Comparison of ENCODE assay signal across 9 cellular contexts in genomic region chr19:40713939-40714338, GRCh38. TPM values are rescaled to one million over a fixed set of nuclear protein-coding genes. Genes with fewer than 3 reads are reported as not detected.
DNase-seq lines count a peak whose midpoint lies in the region; ATAC-seq and TF ChIP-seq lines count a peak whose summit lies in the region.
"Had no signal": no experiment of that assay in that cellular context is flagged by ENCODE, and none has a peak within 500 bp of the region (broad histone marks: within the 10 kb centered on the region; RNA-seq: fewer than 3 reads in every experiment).

No MANE protein-coding gene starts in this region.

- DNase-seq in cardiac muscle cell (ENCODE audit: low read depth in 1 of 2, low spot score in 1 of 2) (no peak), cardiac septum (ENCODE audit: low spot score) (no peak), chondrocyte (ENCODE audit: low spot score) (no peak), naive B cell (no peak), ureter (ENCODE audit: low spot score) (peak; percentile 53), globus pallidus (ENCODE audit: low spot score) (no peak), ACHN (no peak)

- H3K27ac ChIP-seq in cardiac muscle cell = peak overlapping the region; percentile 95

- intact Hi-C loops in cardiac septum (cut with DNase I) = loop anchor here (2.0 to 10.0 kb wide), 3 partner anchors 37 to 1299 kb away; partner anchors contain the start of genes ACTMAP, PLEKHG2, SERTAD3 and SNRPA

- peaks cover 12% of the 10 kb centered on the region for H3K36me3 Mint-ChIP-seq in chondrocyte (ENCODE audit: low read depth)
- peaks cover 6 to 17% of the 10 kb centered on the region in 2 donors for H3K36me3 Mint-ChIP-seq in naive B cell

- TF ChIP-seq CTCF in cardiac muscle cell (IDR thresholded peaks at IDR 0.05; ENCODE audit: low read depth, low read length) = no peak
- TF ChIP-seq CTCF in chondrocyte (IDR thresholded peaks at IDR 0.05) = no peak

- H3K4me1 ChIP-seq in cardiac muscle cell (ENCODE audit: low read depth) = peaks cover 11% of the 10 kb centered on the region

- H3K4me3 Mint-ChIP-seq in chondrocyte (ENCODE audit: unreplicated experiment) = peak overlapping the region; percentile 91
- peak overlapping the region; percentile 77 to 97 (median 88) for H3K4me3 Mint-ChIP-seq in naive B cell

- H3K27me3 ChIP-seq in cardiac muscle cell = no peaks in the 10 kb centered on the region
- H3K27me3 ChIP-seq: pancreas had no signal

- no peaks in the 10 kb centered on the region for H3K9me3 ChIP-seq in cardiac muscle cell (ENCODE audit: low read depth)
- H3K9me3 ChIP-seq: pancreas had no signal

- H3K27ac Mint-ChIP-seq in chondrocyte (ENCODE audit: unreplicated experiment) = peak overlapping the region; percentile 81
- peak overlapping the region; percentile 32 to 99 (median 96) for H3K27ac Mint-ChIP-seq in naive B cell

- ATAC-seq in naive B cell (ENCODE audit: low read depth in 2 of 2) = no peak
- no peak for ATAC-seq in HG03571 (IDR thresholded peaks at IDR 0.05; ENCODE audit: unreplicated experiment)

- H3K27me3 Mint-ChIP-seq in chondrocyte (ENCODE audit: low read depth) (no peaks in the 10 kb centered on the region), naive B cell (no peaks in the 10 kb centered on the region)

- peaks cover 8% of the 10 kb centered on the region for H3K36me3 ChIP-seq in cardiac muscle cell

- peaks cover 29% of the 10 kb centered on the region for H3K4me1 Mint-ChIP-seq in chondrocyte (ENCODE audit: low read depth)
- H3K4me1 Mint-ChIP-seq in naive B cell = peaks cover 45 to 58% (median 46%) of the 10 kb centered on the region in 3 donors

- in situ Hi-C loops in ACHN (cut with HindIII; ENCODE audit: low pct_ligation_motif_present, low pct_unique_long_range_greater_than_20kb, low sequenced_read_pairs) = no loop called here

- H3K9me3 Mint-ChIP-seq in chondrocyte (ENCODE audit: low read depth) (no peaks in the 10 kb centered on the region), naive B cell (no peaks in the 10 kb centered on the region)

- peak overlapping the region; percentile 66 for H3K4me3 ChIP-seq in cardiac muscle cell

RNA-seq across cellular contexts. Expression of gene COQ8B, which starts 2.7 kb away (rescaled TPM):
- total RNA-seq in cardiac muscle cell (82.5 and 90.1 TPM in 2 replicates), cardiac septum (18.1 TPM), chondrocyte (26.8 to 36.8 TPM (median 29.7 TPM) in 3 replicates), ureter (35.0 TPM)
- polyA plus RNA-seq in cardiac muscle cell (62.6 and 90.6 TPM in 2 replicates), naive B cell (ENCODE audit: low read depth in 6 of 6) (10 to 100 TPM; 13.8 to 26.5 (median 22.2) TPM)

RNA-seq across cellular contexts. Expression of gene ITPKC, which starts 3.0 kb away (rescaled TPM):
- 19.1 and 19.4 TPM in 2 replicates for total RNA-seq in cardiac muscle cell
- 12.5 and 15.4 TPM in 2 replicates for polyA plus RNA-seq in cardiac muscle cell
- 10.0 TPM for total RNA-seq in cardiac septum
- total RNA-seq in chondrocyte = 12.2 to 16.5 TPM (median 16.4 TPM) in 3 replicates
- polyA plus RNA-seq in naive B cell (ENCODE audit: low read depth in 6 of 6) = 10 to 100 TPM in 1 of 6 donors, 1 to 10 TPM in 4, not detected in 1; 4.5 to 13.6 (median 6.0) TPM
- total RNA-seq in ureter = 35.0 TPM

RNA-seq across cellular contexts. Expression of gene NUMBL, which starts 23.5 kb away (rescaled TPM):
- 17.1 and 21.7 TPM in 2 replicates for total RNA-seq in cardiac muscle cell
- 12.6 and 13.8 TPM in 2 replicates for polyA plus RNA-seq in cardiac muscle cell
- total RNA-seq in cardiac septum = 20.7 TPM
- 104 to 121 TPM (median 117 TPM) in 3 replicates for total RNA-seq in chondrocyte
- 1 to 10 TPM in 3 of 6 donors, under 1 TPM in 2, not detected in 1; 0.27 to 2.6 (median 1.5) TPM for polyA plus RNA-seq in naive B cell (ENCODE audit: low read depth in 6 of 6)
- total RNA-seq in ureter = 30.3 TPM

RNA-seq across cellular contexts. Expression of gene ACTMAP, which starts 36.3 kb away (rescaled TPM):
- 7.6 and 9.6 TPM in 2 replicates for total RNA-seq in cardiac muscle cell
- polyA plus RNA-seq in cardiac muscle cell = 30.4 and 40.0 TPM in 2 replicates
- 9.2 TPM for total RNA-seq in cardiac septum
- total RNA-seq in chondrocyte = 7.4 to 11.3 TPM (median 10.4 TPM) in 3 replicates
- 1 to 10 TPM; 1.9 to 5.6 (median 4.7) TPM for polyA plus RNA-seq in naive B cell (ENCODE audit: low read depth in 6 of 6)
- total RNA-seq in ureter = 11.3 TPM

RNA-seq across cellular contexts. Expression of gene SNRPA, which starts 37.1 kb away (rescaled TPM):
- total RNA-seq in cardiac muscle cell = 158 and 230 TPM in 2 replicates
- polyA plus RNA-seq in cardiac muscle cell = 145 and 155 TPM in 2 replicates
- total RNA-seq in cardiac septum = 32.9 TPM
- 34.9 to 64.6 TPM (median 37.0 TPM) in 3 replicates for total RNA-seq in chondrocyte
- polyA plus RNA-seq in naive B cell (ENCODE audit: low read depth in 6 of 6) = 10 to 100 TPM; 48.3 to 88.8 (median 59.8) TPM
- total RNA-seq in ureter = 74.0 TPM
